Comparison of ENCODE assay signal across 21 cellular contexts in genomic region chr1:55815745-55816455, GRCh38.
"Had no signal": no experiment of that assay in that cellular context is flagged by ENCODE, and none has a peak within 500 bp of the region (broad histone marks: within the 10 kb centered on the region; RNA-seq: fewer than 3 reads in every experiment).

No MANE protein-coding gene starts in this region.

- H3K27ac ChIP-seq: epithelial cell of prostate, lower lobe of right lung, neutrophil, suprapubic skin, upper lobe of left lung had no signal

- H3K4me3 Mint-ChIP-seq: activated naive CD4-positive, alpha-beta T cell treated with anti-CD3 and anti-CD28 coated beads, Interleukin-2, amount 10 ng/mL, durations not matched to agents 7 days and 5 days; dendritic cell treated with granulocyte-macrophage colony-stimulating factor and Interleukin-4, amounts not matched to agents 40 ng/mL and 50 ng/mL, for 4 days; naive B cell; T-helper 2 cell treated with Interferon-gamma antibody and Interleukin-4, amounts not matched to agents 5 μg/mL and 100 μg/mL, for 36 hours had no signal

- ATAC-seq: lower lobe of right lung had no signal

- H3K9me3 ChIP-seq: lower lobe of right lung, neutrophil, suprapubic skin, upper lobe of left lung had no signal

- H3K4me3 ChIP-seq: lower lobe of right lung, suprapubic skin, upper lobe of left lung had no signal

- H3K36me3 Mint-ChIP-seq: activated naive CD4-positive, alpha-beta T cell treated with anti-CD3 and anti-CD28 coated beads, Interleukin-2, amount 10 ng/mL, durations not matched to agents 7 days and 5 days; naive B cell had no signal

- H3K4me1 Mint-ChIP-seq: naive B cell had no signal

- H3K9me3 Mint-ChIP-seq: activated naive CD4-positive, alpha-beta T cell treated with anti-CD3 and anti-CD28 coated beads, Interleukin-2, amount 10 ng/mL, durations not matched to agents 7 days and 5 days; activated T-helper 2 cell treated with anti-CD3 and anti-CD28 coated beads, Interferon-gamma antibody, Interleukin-2, Interleukin-4, amounts not matched to agents 10 μg/mL and 5 μg/mL and 100 μg/mL, durations not matched to agents 14 hours and 24 hours and 36 hours; dendritic cell treated with granulocyte-macrophage colony-stimulating factor and Interleukin-4, amounts not matched to agents 40 ng/mL and 50 ng/mL, for 4 days; naive B cell; T-helper 2 cell treated with Interferon-gamma antibody and Interleukin-4, amounts not matched to agents 5 μg/mL and 100 μg/mL, for 36 hours had no signal

- H3K27ac Mint-ChIP-seq: activated naive CD4-positive, alpha-beta T cell treated with anti-CD3 and anti-CD28 coated beads, Interleukin-2, amount 10 ng/mL, durations not matched to agents 7 days and 5 days; activated T-helper 2 cell treated with anti-CD3 and anti-CD28 coated beads, Interferon-gamma antibody, Interleukin-2, Interleukin-4, amounts not matched to agents 10 μg/mL and 5 μg/mL and 100 μg/mL, durations not matched to agents 14 hours and 24 hours and 36 hours; dendritic cell treated with granulocyte-macrophage colony-stimulating factor and Interleukin-4, amounts not matched to agents 40 ng/mL and 50 ng/mL, for 4 days; naive B cell; T-helper 2 cell treated with Interferon-gamma antibody and Interleukin-4, amounts not matched to agents 5 μg/mL and 100 μg/mL, for 36 hours had no signal

- DNase-seq: activated CD4-positive, alpha-beta T cell treated with anti-CD3 and anti-CD28 coated beads for 1 hour; activated CD4-positive, alpha-beta T cell treated with anti-CD3 and anti-CD28 coated beads, Interleukin-2, amount 50 U/mL, for 4 hours; activated naive CD4-positive, alpha-beta T cell treated with anti-CD3 and anti-CD28 coated beads, Interleukin-2, amount 10 ng/mL, durations not matched to agents 7 days and 5 days; effector memory CD4-positive, alpha-beta T cell; left cardiac atrium; lower lobe of right lung; naive B cell; posterior cingulate gyrus; retina; stimulated activated CD4-positive, alpha-beta T cell treated with anti-CD3 and anti-CD28 coated beads, Interleukin-15, amount 100 ng/mL, for 24 hours; stimulated activated CD4-positive, alpha-beta T cell treated with anti-CD3 and anti-CD28 coated beads, Interleukin-4, amount 100 ng/mL, for 4 hours; stimulated activated CD8-positive, alpha-beta memory T cell treated with anti-CD3 and anti-CD28 coated beads, Interleukin-4, amount 100 ng/mL, for 48 hours; stimulated activated naive CD4-positive, alpha-beta T cell treated with Interleukin-2 at 50 U/mL for 16 hours; SW 1271; upper lobe of left lung had no signal

- H3K27me3 Mint-ChIP-seq: activated naive CD4-positive, alpha-beta T cell treated with anti-CD3 and anti-CD28 coated beads, Interleukin-2, amount 10 ng/mL, durations not matched to agents 7 days and 5 days; dendritic cell treated with granulocyte-macrophage colony-stimulating factor and Interleukin-4, amounts not matched to agents 40 ng/mL and 50 ng/mL, for 4 days had no signal

- H3K27me3 ChIP-seq: neutrophil, suprapubic skin, upper lobe of left lung had no signal

- H3K36me3 ChIP-seq: lower lobe of right lung, neutrophil, suprapubic skin, upper lobe of left lung had no signal
